8 cellular contexts compared by ENCODE assay signal in genomic region chr14:95460647-95461478, GRCh38. TPM values are rescaled to one million over a fixed set of nuclear protein-coding genes. Genes with fewer than 3 reads are reported as not detected.
DNase-seq lines count a peak whose midpoint lies in the region; ATAC-seq, FAIRE-seq and TF ChIP-seq lines count a peak whose summit lies in the region.

No MANE protein-coding gene starts in this region.

- H3K27ac ChIP-seq in kidney (ENCODE audit: low read depth in 2 of 2, low read length in 2 of 2), result no peak overlapping the region

- DNase-seq in AG20443 (ENCODE audit: low spot score) (peak; percentile 93), HTR-8/SVneo (ENCODE audit: insufficient read length, low spot score) (peak; percentile 70), kidney (peak; percentile 76), urothelium cell line (ENCODE audit: low spot score) (peak; percentile 71), SKM-1 (lab: John Stamatoyannopoulos, UW; ENCODE audit: unreplicated experiment) (no peak)
- DNase-seq in activated CD4-positive, alpha-beta memory T cell treated with anti-CD3 and anti-CD28 coated beads, Interleukin-2, amount 10 ng/mL, durations not matched to agents 7 days and 5 days, result no peak
- DNase-seq in central memory CD4-positive, alpha-beta T cell, result no peak

- no peak overlapping the region for H3K9ac ChIP-seq in kidney (ENCODE audit: low read length in 2 of 2)

- no peak for TF ChIP-seq CTCF in kidney (IDR thresholded peaks at IDR 0.05; ENCODE audit: borderline replicate concordance, extremely low read depth, insufficient read depth)

- no peaks in the 10 kb centered on the region for H3K27me3 Mint-ChIP-seq in activated CD4-positive, alpha-beta memory T cell treated with anti-CD3 and anti-CD28 coated beads, Interleukin-2, amount 10 ng/mL, durations not matched to agents 7 days and 5 days

- H3K9me3 Mint-ChIP-seq in activated CD4-positive, alpha-beta memory T cell treated with anti-CD3 and anti-CD28 coated beads, Interleukin-2, amount 10 ng/mL, durations not matched to agents 7 days and 5 days, result no peaks in the 10 kb centered on the region

- CTCF ChIA-PET in activated CD4-positive, alpha-beta memory T cell treated with anti-CD3 and anti-CD28 coated beads, Interleukin-2, amount 10 ng/mL, durations not matched to agents 7 days and 5 days (lab: Charles Lee), result no interaction called here

- H3K4me3 Mint-ChIP-seq in activated CD4-positive, alpha-beta memory T cell treated with anti-CD3 and anti-CD28 coated beads, Interleukin-2, amount 10 ng/mL, durations not matched to agents 7 days and 5 days, result no peak overlapping the region

- H3K27ac Mint-ChIP-seq in activated CD4-positive, alpha-beta memory T cell treated with anti-CD3 and anti-CD28 coated beads, Interleukin-2, amount 10 ng/mL, durations not matched to agents 7 days and 5 days, result peak overlapping the region; percentile 26

- FAIRE-seq in HTR-8/SVneo (lab: Jason Lieb, UNC) (peak; percentile 87), kidney (lab: Jason Lieb, UNC) (no peak), urothelium cell line (lab: Jason Lieb, UNC) (no peak)

- POLR2A ChIA-PET in activated CD4-positive, alpha-beta memory T cell treated with anti-CD3 and anti-CD28 coated beads, Interleukin-2, amount 10 ng/mL, durations not matched to agents 7 days and 5 days (lab: Charles Lee), result no interaction called here

- intact Hi-C loops in kidney (cut with DNase I), result no loop called here

- H3K4me1 Mint-ChIP-seq in activated CD4-positive, alpha-beta memory T cell treated with anti-CD3 and anti-CD28 coated beads, Interleukin-2, amount 10 ng/mL, durations not matched to agents 7 days and 5 days, result peaks cover 35% of the 10 kb centered on the region

- peaks cover 3% of the 10 kb centered on the region in 2 donors for H3K4me1 ChIP-seq in kidney (ENCODE audit: control insufficient read depth in 1 of 2, insufficient read depth in 1 of 2, low read depth in 1 of 2, low read length in 2 of 2)

- H3K4me3 ChIP-seq in kidney (ENCODE audit: low read length in 2 of 2), result no peak overlapping the region

- peaks cover 64% of the 10 kb centered on the region for H3K36me3 Mint-ChIP-seq in activated CD4-positive, alpha-beta memory T cell treated with anti-CD3 and anti-CD28 coated beads, Interleukin-2, amount 10 ng/mL, durations not matched to agents 7 days and 5 days (ENCODE audit: low read depth)

- H3K36me3 ChIP-seq in kidney (ENCODE audit: control insufficient read depth in 1 of 2, insufficient read depth in 2 of 2, low read length in 2 of 2), result no peaks in the 10 kb centered on the region

- no peak for ATAC-seq in HG02588 (IDR thresholded peaks at IDR 0.05; ENCODE audit: unreplicated experiment)

- H3K9me3 ChIP-seq in kidney (ENCODE audit: control insufficient read depth in 1 of 2, low read length in 2 of 2), result no peaks in the 10 kb centered on the region

RNA-seq across cellular contexts. Expression of gene SYNE3, which starts 55.6 kb away (rescaled TPM):
- total RNA-seq in activated CD4-positive, alpha-beta memory T cell treated with anti-CD3 and anti-CD28 coated beads, Interleukin-2, amount 10 ng/mL, durations not matched to agents 7 days and 5 days, result 10 to 100 TPM; 86.2 to 89.5 TPM
- total RNA-seq in kidney, result 18.5 TPM
- polyA plus RNA-seq in kidney (ENCODE audit: insufficient read depth, low read depth, low replicate concordance), result 0.54 TPM

Comparison
In these comparisons a context has a peak if more than half of its experiments do, and no peak if none do; other contexts are left out.
1. DNase-seq: peak in AG20443 (single experiment), HTR-8/SVneo (single experiment), kidney (single experiment) and urothelium cell line (single experiment); none in activated CD4-positive, alpha-beta memory T cell treated with anti-CD3 and anti-CD28 coated beads, Interleukin-2, amount 10 ng/mL, durations not matched to agents 7 days and 5 days (single experiment), central memory CD4-positive, alpha-beta T cell (single experiment) and SKM-1 (single experiment).